15 cellular contexts compared by ENCODE assay signal in the genomic region with DNA sequence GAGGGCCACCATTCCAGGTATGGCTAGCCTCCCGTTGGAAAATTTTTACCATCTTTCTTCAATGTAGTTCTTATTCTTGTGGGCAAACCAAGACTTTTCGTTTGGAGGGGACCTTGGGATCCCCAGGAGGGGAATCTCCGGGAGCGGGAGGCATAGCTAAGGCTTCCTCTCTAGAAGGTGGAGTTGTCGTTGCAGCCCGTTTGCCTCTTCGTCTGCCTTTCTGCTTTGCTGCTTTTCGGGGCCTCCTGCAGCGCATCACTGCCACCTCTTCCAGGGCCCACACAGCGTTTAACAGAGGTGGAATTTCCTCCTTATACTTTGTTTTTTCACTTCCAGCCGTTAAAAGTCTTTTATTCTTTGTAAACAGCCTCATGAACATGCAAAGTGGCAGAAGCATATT. TPM values are rescaled to one million over a fixed set of nuclear protein-coding genes. Genes with fewer than 3 reads are reported as not detected.
DNase-seq lines count a peak whose midpoint lies in the region; ATAC-seq and TF ChIP-seq lines count a peak whose summit lies in the region.
"Had no signal": no experiment of that assay in that cellular context is flagged by ENCODE, and none has a peak within 500 bp of the region (broad histone marks: within the 10 kb centered on the region; RNA-seq: fewer than 3 reads in every experiment).

No MANE protein-coding gene starts in this region.

- H3K9me3 Mint-ChIP-seq in activated CD8-positive, alpha-beta memory T cell treated with anti-CD3 and anti-CD28 coated beads, Interleukin-2, amount 10 ng/mL, durations not matched to agents 7 days and 5 days (ENCODE audit: low read depth), result no peaks in the 10 kb centered on the region
- H3K9me3 Mint-ChIP-seq in chondrocyte (ENCODE audit: low read depth) (no peaks in the 10 kb centered on the region), mesothelial cell of epicardium (no peaks in the 10 kb centered on the region)

- no peaks in the 10 kb centered on the region for H3K27me3 Mint-ChIP-seq in activated CD8-positive, alpha-beta memory T cell treated with anti-CD3 and anti-CD28 coated beads, Interleukin-2, amount 10 ng/mL, durations not matched to agents 7 days and 5 days
- H3K27me3 Mint-ChIP-seq in chondrocyte (ENCODE audit: low read depth), result no peaks in the 10 kb centered on the region
- no peaks in the 10 kb centered on the region for H3K27me3 Mint-ChIP-seq in mesothelial cell of epicardium (ENCODE audit: low read depth)

- ATAC-seq in activated CD8-positive, alpha-beta memory T cell treated with anti-CD3 and anti-CD28 coated beads, Interleukin-2, amount 10 ng/mL, durations not matched to agents 7 days and 5 days, result no peak
- ATAC-seq in HG03342 (IDR thresholded peaks at IDR 0.05; ENCODE audit: unreplicated experiment) (no peak), GM19351 (IDR thresholded peaks at IDR 0.05; ENCODE audit: unreplicated experiment) (no peak)

- H3K9me3 ChIP-seq in suprapubic skin, result no peaks in the 10 kb centered on the region
- H3K9me3 ChIP-seq: Peyer's patch had no signal

- peaks cover 8% of the 10 kb centered on the region for H3K36me3 Mint-ChIP-seq in activated CD8-positive, alpha-beta memory T cell treated with anti-CD3 and anti-CD28 coated beads, Interleukin-2, amount 10 ng/mL, durations not matched to agents 7 days and 5 days
- H3K36me3 Mint-ChIP-seq in chondrocyte (ENCODE audit: low read depth) (no peaks in the 10 kb centered on the region), mesothelial cell of epicardium (no peaks in the 10 kb centered on the region)
- H3K36me3 Mint-ChIP-seq: naive B cell had no signal

- H3K27ac Mint-ChIP-seq in activated CD8-positive, alpha-beta memory T cell treated with anti-CD3 and anti-CD28 coated beads, Interleukin-2, amount 10 ng/mL, durations not matched to agents 7 days and 5 days, result no peak overlapping the region
- H3K27ac Mint-ChIP-seq in chondrocyte (ENCODE audit: unreplicated experiment) (no peak overlapping the region), mesothelial cell of epicardium (peak overlapping the region; percentile 95)

- peaks cover 55% of the 10 kb centered on the region for H3K4me1 Mint-ChIP-seq in activated CD8-positive, alpha-beta memory T cell treated with anti-CD3 and anti-CD28 coated beads, Interleukin-2, amount 10 ng/mL, durations not matched to agents 7 days and 5 days
- H3K4me1 Mint-ChIP-seq in chondrocyte (ENCODE audit: low read depth) (peaks cover 14% of the 10 kb centered on the region), mesothelial cell of epicardium (peaks cover 36% of the 10 kb centered on the region)

- no peak for TF ChIP-seq EP300 in suprapubic skin (IDR thresholded peaks at IDR 0.05)

- no peaks in the 10 kb centered on the region for H3K36me3 ChIP-seq in suprapubic skin
- H3K36me3 ChIP-seq: Peyer's patch had no signal

- CTCF ChIA-PET in activated CD8-positive, alpha-beta memory T cell treated with anti-CD3 and anti-CD28 coated beads, Interleukin-2, amount 10 ng/mL, durations not matched to agents 7 days and 5 days (lab: Charles Lee), result interaction anchor here (1.3 to 2.3 kb wide), 2 partner anchors 15 to 31 kb away, joined by 4 to 7 read pairs; no protein-coding TSS in a partner anchor

- TF ChIP-seq POLR2A in suprapubic skin (IDR thresholded peaks at IDR 0.05), result no peak

- no peak overlapping the region for H3K4me3 ChIP-seq in suprapubic skin
- H3K4me3 ChIP-seq: Peyer's patch had no signal

- H3K4me1 ChIP-seq in suprapubic skin, result peaks cover 44% of the 10 kb centered on the region

- 67% methylated on average over 11 of the region's 11 CpGs for WGBS in suprapubic skin

- no peak overlapping the region for H3K4me3 Mint-ChIP-seq in activated CD8-positive, alpha-beta memory T cell treated with anti-CD3 and anti-CD28 coated beads, Interleukin-2, amount 10 ng/mL, durations not matched to agents 7 days and 5 days
- H3K4me3 Mint-ChIP-seq in chondrocyte (ENCODE audit: unreplicated experiment) (no peak overlapping the region), mesothelial cell of epicardium (peak overlapping the region; percentile 32)

- DNase-seq in activated CD8-positive, alpha-beta memory T cell treated with anti-CD3 and anti-CD28 coated beads, Interleukin-2, amount 50 U/mL, for 48 hours, result peak; percentile 43
- DNase-seq in activated CD8-positive, alpha-beta memory T cell treated with anti-CD3 and anti-CD28 coated beads, Interleukin-2, amount 10 ng/mL, durations not matched to agents 7 days and 5 days, result no peak
- DNase-seq in chondrocyte (ENCODE audit: low spot score) (peak; percentile 51), mesothelial cell of epicardium (ENCODE audit: low spot score in 2 of 2, unreplicated experiment in 2 of 2) (no peak), suprapubic skin (ENCODE audit: low spot score in 2 of 2) (no peak), retina (no peak)
- DNase-seq: ACHN; activated naive CD4-positive, alpha-beta T cell; effector CD8-positive, alpha-beta T cell; hypothalamus; naive B cell; NCI-H2107; Peyer's patch had no signal

- TF ChIP-seq CTCF in chondrocyte (IDR thresholded peaks at IDR 0.05), result no peak
- TF ChIP-seq CTCF in mesothelial cell of epicardium (IDR thresholded peaks at IDR 0.05; ENCODE audit: unreplicated experiment), result no peak
- no peak for TF ChIP-seq CTCF in suprapubic skin (IDR thresholded peaks at IDR 0.05)

- H3K27ac ChIP-seq in suprapubic skin, result peak overlapping the region; percentile 69

- no peaks in the 10 kb centered on the region for H3K27me3 ChIP-seq in suprapubic skin
- H3K27me3 ChIP-seq: Peyer's patch had no signal

RNA-seq across cellular contexts. Expression of gene IFITM3, which starts 3.5 kb away (rescaled TPM):
- total RNA-seq in activated CD8-positive, alpha-beta memory T cell treated with anti-CD3 and anti-CD28 coated beads, Interleukin-2, amount 10 ng/mL, durations not matched to agents 7 days and 5 days, result 100 to 1,000 TPM in 1 of 2 experiments, 10 to 100 TPM in 1; 53.7 to 166 TPM
- 377 to 394 TPM (median 392 TPM) in 3 replicates for total RNA-seq in chondrocyte
- total RNA-seq in mesothelial cell of epicardium, result 540 to 561 TPM (median 547 TPM) in 3 replicates
- total RNA-seq in suprapubic skin, result 100 to 1,000 TPM in 2 of 4 donors, 10 to 100 TPM in 2; 69.6 to 160 (median 110) TPM

RNA-seq across cellular contexts. Expression of gene IFITM1, which starts 10.3 kb away (rescaled TPM):
- total RNA-seq in activated CD8-positive, alpha-beta memory T cell treated with anti-CD3 and anti-CD28 coated beads, Interleukin-2, amount 10 ng/mL, durations not matched to agents 7 days and 5 days, result 100 to 1,000 TPM; 459 to 909 TPM
- total RNA-seq in chondrocyte, result 1.0 to 3.3 TPM (median 1.6 TPM) in 3 replicates
- 120 to 128 TPM (median 122 TPM) in 3 replicates for total RNA-seq in mesothelial cell of epicardium
- 100 to 1,000 TPM in 1 of 4 donors, 10 to 100 TPM in 3; 50.7 to 128 (median 67.6) TPM for total RNA-seq in suprapubic skin

RNA-seq across cellular contexts. Expression of gene IFITM2, which starts 16.5 kb away (rescaled TPM):
- total RNA-seq in activated CD8-positive, alpha-beta memory T cell treated with anti-CD3 and anti-CD28 coated beads, Interleukin-2, amount 10 ng/mL, durations not matched to agents 7 days and 5 days, result 1,000 to 10,000 TPM in 1 of 2 experiments, 100 to 1,000 TPM in 1; 646 to 1,401 TPM
- 100 to 109 TPM (median 107 TPM) in 3 replicates for total RNA-seq in chondrocyte
- total RNA-seq in mesothelial cell of epicardium, result 208 to 224 TPM (median 210 TPM) in 3 replicates
- 10 to 100 TPM; 25.6 to 84.1 (median 45.1) TPM for total RNA-seq in suprapubic skin

RNA-seq across cellular contexts. Expression of gene IFITM5, which starts 24.8 kb away (rescaled TPM):
- not detected for total RNA-seq in activated CD8-positive, alpha-beta memory T cell treated with anti-CD3 and anti-CD28 coated beads, Interleukin-2, amount 10 ng/mL, durations not matched to agents 7 days and 5 days
- total RNA-seq in chondrocyte (not detected in 3 replicates), mesothelial cell of epicardium (not detected in 3 replicates), suprapubic skin (not detected)
- total RNA-seq: Peyer's patch had no signal

RNA-seq across cellular contexts. Expression of gene PGGHG, which starts 35.2 kb away (rescaled TPM):
- 100 to 1,000 TPM; 214 to 229 TPM for total RNA-seq in activated CD8-positive, alpha-beta memory T cell treated with anti-CD3 and anti-CD28 coated beads, Interleukin-2, amount 10 ng/mL, durations not matched to agents 7 days and 5 days
- total RNA-seq in chondrocyte, result 35.6 to 49.5 TPM (median 49.4 TPM) in 3 replicates
- 101 to 109 TPM (median 103 TPM) in 3 replicates for total RNA-seq in mesothelial cell of epicardium
- total RNA-seq in suprapubic skin, result 10 to 100 TPM in 2 of 4 donors, 1 to 10 TPM in 2; 3.5 to 22.0 (median 8.1) TPM

Comparison
In these comparisons a context has a peak if more than half of its experiments do, and no peak if none do; other contexts are left out.
1. DNase-seq: peak in activated CD8-positive, alpha-beta memory T cell treated with anti-CD3 and anti-CD28 coated beads, Interleukin-2, amount 50 U/mL, for 48 hours (single experiment) and chondrocyte (single experiment); none in activated CD8-positive, alpha-beta memory T cell treated with anti-CD3 and anti-CD28 coated beads, Interleukin-2, amount 10 ng/mL, durations not matched to agents 7 days and 5 days (single experiment), mesothelial cell of epicardium (0 of 2), suprapubic skin (0 of 2) and retina (single experiment).
2. RNA of gene IFITM1, which starts 10.3 kb away (total RNA-seq): 459 to 909 TPM in activated CD8-positive, alpha-beta memory T cell treated with anti-CD3 and anti-CD28 coated beads, Interleukin-2, amount 10 ng/mL, durations not matched to agents 7 days and 5 days, 120 to 128 TPM in mesothelial cell of epicardium and 50.7 to 128 TPM in suprapubic skin; 1.0 to 3.3 TPM in chondrocyte; every median in the first group is over 10 times any median in the second.